In the genomic region with DNA sequence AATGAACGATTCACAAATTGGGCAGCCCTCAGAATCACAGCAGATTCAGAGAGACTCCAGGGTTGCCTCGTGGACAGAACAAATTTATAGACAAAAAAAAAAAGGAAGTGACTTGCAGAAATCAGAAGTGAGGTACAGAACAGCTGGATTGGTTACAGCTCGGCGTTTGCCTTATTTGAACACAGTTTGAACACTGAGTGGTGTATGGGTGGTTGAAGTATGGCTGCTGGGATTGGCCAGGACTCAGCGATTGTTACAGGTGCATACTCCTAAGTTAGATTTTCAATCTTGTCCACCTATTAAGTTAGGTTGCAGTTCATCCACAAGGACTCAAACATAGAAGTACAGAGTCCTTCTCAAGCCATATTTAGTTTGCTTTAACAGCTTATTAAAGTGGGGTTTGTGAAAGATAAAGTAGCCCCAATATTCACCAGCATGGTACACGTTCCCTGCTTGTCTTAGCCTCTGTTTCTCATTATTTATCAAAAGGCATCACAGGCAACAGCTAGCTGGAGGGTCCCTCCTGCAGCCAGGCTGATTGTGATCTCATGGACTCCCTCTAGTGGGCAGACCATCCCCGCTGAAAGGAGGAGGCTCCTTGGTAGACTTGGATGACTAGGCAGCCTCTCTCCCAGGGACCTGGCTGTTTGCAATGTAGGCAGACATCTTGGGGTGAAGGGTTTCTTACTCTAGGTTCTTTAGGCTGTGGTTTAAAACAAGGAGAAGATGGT, we compare ENCODE assay signal across 7 cellular contexts. TPM values are rescaled to one million over a fixed set of nuclear protein-coding genes. Genes with fewer than 3 reads are reported as not detected.
DNase-seq lines count a peak whose midpoint lies in the region; FAIRE-seq and TF ChIP-seq lines count a peak whose summit lies in the region.

No MANE protein-coding gene starts in this region.

- no peak for FAIRE-seq in kidney (lab: Jason Lieb, UNC)

- peak; percentile 54 for DNase-seq in GM10248 (ENCODE audit: extremely low spot score)
- DNase-seq in HuH-7 (ENCODE audit: low spot score) = peak; percentile 48
- DNase-seq in SK-N-DZ (ENCODE audit: low spot score) = peak; percentile 48
- DNase-seq in kidney = peak; percentile 75
- DNase-seq in stimulated activated CD4-positive, alpha-beta T cell treated with anti-CD3 and anti-CD28 coated beads, Interleukin-4, amount 100 ng/mL, for 24 hours = peak; percentile 48
- no peak for DNase-seq in NCI-H2107 (lab: John Stamatoyannopoulos, UW)

- no peaks in the 10 kb centered on the region for H3K9me3 ChIP-seq in kidney (ENCODE audit: control insufficient read depth in 1 of 2, low read length in 2 of 2)

- no peak overlapping the region for H3K9ac ChIP-seq in kidney (ENCODE audit: low read length in 2 of 2)

- peaks cover 0 to 4% of the 10 kb centered on the region in 2 donors for H3K4me1 ChIP-seq in kidney (ENCODE audit: control insufficient read depth in 1 of 2, insufficient read depth in 1 of 2, low read depth in 1 of 2, low read length in 2 of 2)

- peaks cover 9% of the 10 kb centered on the region for H3K27me3 Mint-ChIP-seq in brain

- H3K36me3 Mint-ChIP-seq in brain = no peaks in the 10 kb centered on the region

- H3K4me3 ChIP-seq in kidney (ENCODE audit: low read length in 2 of 2) = peak overlapping the region; percentile 23 to 45

- intact Hi-C loops in kidney (cut with DNase I) = no loop called here

- H3K27ac Mint-ChIP-seq in brain = no peak overlapping the region

- POLR2A ChIA-PET in GM10248 (lab: Yijun Ruan, JAX) = no interaction called here

- peaks cover 16 to 30% (median 19%) of the 10 kb centered on the region in 5 experiments for H3K9me3 Mint-ChIP-seq in brain

- no peaks in the 10 kb centered on the region for H3K36me3 ChIP-seq in kidney (ENCODE audit: control insufficient read depth in 1 of 2, insufficient read depth in 2 of 2, low read length in 2 of 2)

- CTCF ChIA-PET in GM10248 (lab: Yijun Ruan, JAX) = interaction anchor here (0.8 to 3.3 kb wide), 15 partner anchors 9 to 481 kb away, joined by 3 to 35 read pairs (median 4); no protein-coding TSS in a partner anchor

- H3K27ac ChIP-seq in kidney (ENCODE audit: low read depth in 2 of 2, low read length in 2 of 2) = peak overlapping the region in 1 of 2 donors; percentile 28

- H3K4me3 Mint-ChIP-seq in brain = no peak overlapping the region

- peaks cover 10% of the 10 kb centered on the region for H3K4me1 Mint-ChIP-seq in brain

- TF ChIP-seq CTCF in GM10248 (IDR thresholded peaks at IDR 0.05; ENCODE audit: control extremely low read depth, extremely low read depth, low read depth, missing control alignments) = peak; percentile 61
- peak; percentile 53 to 63 for TF ChIP-seq CTCF in brain (conservative IDR thresholded peaks at IDR 0.05)
- peak; percentile 68 for TF ChIP-seq CTCF in kidney (IDR thresholded peaks at IDR 0.05; ENCODE audit: borderline replicate concordance, extremely low read depth, insufficient read depth)

RNA-seq across cellular contexts. Expression of a gene that starts 17.6 kb away (rescaled TPM):
- polyA plus RNA-seq in SK-N-DZ (2014; cell fraction: cytosol; rRNA removed) = 0.10 TPM in 1 of 2 replicates, not detected in the other
- not detected in 2 replicates for polyA plus RNA-seq in SK-N-DZ (2014; cell fraction: nucleus; rRNA removed)
- polyA plus RNA-seq in brain (ENCODE audit: insufficient read depth, low read depth, low replicate concordance) (25.0 TPM), kidney (ENCODE audit: insufficient read depth, low read depth, low replicate concordance) (199 TPM)
- total RNA-seq in kidney = 60.0 TPM
